1 cellular context compared by ENCODE assay signal in the genomic region with DNA sequence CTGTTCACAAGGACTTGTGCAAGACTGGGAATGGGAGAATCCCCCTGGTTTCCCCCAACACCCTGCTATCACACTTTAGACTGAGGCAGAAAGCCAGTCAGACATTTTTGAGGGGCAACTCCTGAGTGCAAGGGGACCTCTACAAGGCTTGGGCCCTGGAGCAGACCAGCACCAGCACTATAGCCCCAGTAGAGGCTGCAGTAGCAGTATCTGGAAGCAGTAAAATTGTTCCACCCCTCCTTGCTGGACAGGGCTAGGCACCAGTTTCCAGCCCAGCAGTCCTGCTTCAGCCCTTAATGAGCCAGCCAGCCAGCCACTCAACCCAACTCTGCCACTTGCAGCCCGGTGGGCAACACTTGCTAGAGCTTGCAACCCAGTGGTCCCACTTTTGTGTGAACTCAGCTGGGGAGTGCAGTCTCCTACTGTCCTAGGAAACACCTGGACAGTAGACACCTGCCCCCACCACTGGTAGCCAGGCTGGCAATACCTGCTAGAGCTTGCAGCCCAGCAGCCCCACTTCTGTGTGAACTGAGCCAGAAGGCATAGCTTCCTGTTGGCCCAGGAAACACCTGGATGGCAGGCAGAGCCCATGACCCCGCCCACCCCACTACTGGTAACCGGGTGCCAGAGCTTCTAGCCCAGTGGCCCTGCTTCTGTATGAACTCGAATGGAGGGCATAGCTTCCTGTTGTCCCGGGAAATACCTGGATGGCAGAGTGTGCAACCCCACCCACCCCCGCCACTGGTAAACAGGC.
TF ChIP-seq lines count a peak whose summit lies in the region.

No MANE protein-coding gene starts in this region.

TF ChIP-seq in H1, 55 proteins besides CTCF, POLR2A, EP300 and RAD21:
- TF ChIP-seq RFX5 (IDR thresholded peaks at IDR 0.05; ENCODE audit: borderline replicate concordance, low read depth, low read length) (no peak), HDAC2 (IDR thresholded peaks at IDR 0.05; ENCODE audit: borderline replicate concordance in 1 of 2, low read depth in 2 of 2, low read length in 2 of 2) (no peak), JUND (IDR thresholded peaks at IDR 0.05; ENCODE audit: low read length) (no peak), KDM5A (IDR thresholded peaks at IDR 0.05; ENCODE audit: low read length) (no peak), SP4 (IDR thresholded peaks at IDR 0.05; ENCODE audit: low read length) (no peak)
- TF ChIP-seq, protein P1, sequence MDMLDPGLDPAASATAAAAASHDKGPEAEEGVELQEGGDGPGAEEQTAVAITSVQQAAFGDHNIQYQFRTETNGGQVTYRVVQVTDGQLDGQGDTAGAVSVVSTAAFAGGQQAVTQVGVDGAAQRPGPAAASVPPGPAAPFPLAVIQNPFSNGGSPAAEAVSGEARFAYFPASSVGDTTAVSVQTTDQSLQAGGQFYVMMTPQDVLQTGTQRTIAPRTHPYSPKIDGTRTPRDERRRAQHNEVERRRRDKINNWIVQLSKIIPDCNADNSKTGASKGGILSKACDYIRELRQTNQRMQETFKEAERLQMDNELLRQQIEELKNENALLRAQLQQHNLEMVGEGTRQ (IDR thresholded peaks at IDR 0.05; ENCODE audit: low read length): no peak
